In genomic region chr3:24565053-24565452, GRCh38 we compare ENCODE assay signal across 11 cellular contexts.
"Had no signal": no experiment of that assay in that cellular context is flagged by ENCODE, and none has a peak within 500 bp of the region (broad histone marks: within the 10 kb centered on the region; RNA-seq: fewer than 3 reads in every experiment).

No MANE protein-coding gene starts in this region.

- H3K27ac ChIP-seq: GM23248 had no signal

- H3K9ac ChIP-seq: GM23248 had no signal

- H3K4me3 ChIP-seq: GM23248, GM23338, HAP-1 had no signal

- H3K4me3 Mint-ChIP-seq: GM23338, H9, HFFc6 had no signal

- DNase-seq: GM23248, GOT3, H7, H9, HCEC 1CT, HFFc6 had no signal

- H3K4me1 ChIP-seq: HAP-1 had no signal

- H3K36me3 ChIP-seq: HAP-1 had no signal

- H3K4me2 ChIP-seq: GM23338 had no signal

- ATAC-seq: GM23338, HCT116 had no signal

- H3K27ac Mint-ChIP-seq: GM23338, H9, HFFc6 had no signal

- H2AFZ ChIP-seq: GM23248, GM23338 had no signal

- FAIRE-seq: H1, H54 had no signal
